In the genomic region with DNA sequence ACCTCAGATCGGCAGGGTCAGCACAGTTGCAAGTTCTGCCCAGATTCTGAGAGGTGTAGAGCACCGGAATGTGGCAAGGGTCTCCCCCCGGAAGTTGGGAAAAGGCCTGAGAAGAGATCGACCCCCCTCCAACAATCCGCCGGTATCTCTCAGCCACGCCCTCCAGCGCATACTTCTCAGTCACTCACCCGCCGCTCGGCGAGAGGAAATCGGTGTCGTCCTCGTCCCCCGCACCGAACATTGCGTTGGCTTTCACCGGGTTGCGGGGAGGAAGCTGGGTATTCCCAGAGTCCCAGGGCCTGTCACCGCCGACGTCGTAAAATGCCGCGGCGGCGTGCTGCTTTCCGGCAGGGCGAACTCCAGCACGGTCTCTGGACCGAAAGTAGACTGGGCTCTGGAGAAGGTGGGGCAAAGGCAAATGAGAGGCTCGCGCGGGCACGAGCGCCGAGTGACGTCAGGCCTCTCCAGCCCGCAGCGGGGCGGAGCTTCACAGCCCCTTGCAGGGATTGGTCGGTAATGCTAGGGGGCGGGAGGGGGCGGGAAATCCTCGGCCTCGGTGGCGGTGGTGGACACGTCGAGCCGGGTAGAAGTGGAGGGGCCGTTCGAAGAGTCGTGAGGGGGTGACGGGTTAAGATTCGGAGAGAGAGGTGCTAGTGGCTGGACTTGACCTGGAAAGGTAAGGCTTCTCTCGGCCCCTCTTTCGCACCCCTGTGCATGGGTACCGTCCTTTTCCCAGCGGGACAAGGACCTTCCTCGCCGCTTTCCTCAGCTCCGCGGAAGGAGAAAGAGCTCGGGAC, we compare ENCODE assay signal across 1 cellular context.
TF ChIP-seq lines count a peak whose summit lies in the region.

A gene with protein sequence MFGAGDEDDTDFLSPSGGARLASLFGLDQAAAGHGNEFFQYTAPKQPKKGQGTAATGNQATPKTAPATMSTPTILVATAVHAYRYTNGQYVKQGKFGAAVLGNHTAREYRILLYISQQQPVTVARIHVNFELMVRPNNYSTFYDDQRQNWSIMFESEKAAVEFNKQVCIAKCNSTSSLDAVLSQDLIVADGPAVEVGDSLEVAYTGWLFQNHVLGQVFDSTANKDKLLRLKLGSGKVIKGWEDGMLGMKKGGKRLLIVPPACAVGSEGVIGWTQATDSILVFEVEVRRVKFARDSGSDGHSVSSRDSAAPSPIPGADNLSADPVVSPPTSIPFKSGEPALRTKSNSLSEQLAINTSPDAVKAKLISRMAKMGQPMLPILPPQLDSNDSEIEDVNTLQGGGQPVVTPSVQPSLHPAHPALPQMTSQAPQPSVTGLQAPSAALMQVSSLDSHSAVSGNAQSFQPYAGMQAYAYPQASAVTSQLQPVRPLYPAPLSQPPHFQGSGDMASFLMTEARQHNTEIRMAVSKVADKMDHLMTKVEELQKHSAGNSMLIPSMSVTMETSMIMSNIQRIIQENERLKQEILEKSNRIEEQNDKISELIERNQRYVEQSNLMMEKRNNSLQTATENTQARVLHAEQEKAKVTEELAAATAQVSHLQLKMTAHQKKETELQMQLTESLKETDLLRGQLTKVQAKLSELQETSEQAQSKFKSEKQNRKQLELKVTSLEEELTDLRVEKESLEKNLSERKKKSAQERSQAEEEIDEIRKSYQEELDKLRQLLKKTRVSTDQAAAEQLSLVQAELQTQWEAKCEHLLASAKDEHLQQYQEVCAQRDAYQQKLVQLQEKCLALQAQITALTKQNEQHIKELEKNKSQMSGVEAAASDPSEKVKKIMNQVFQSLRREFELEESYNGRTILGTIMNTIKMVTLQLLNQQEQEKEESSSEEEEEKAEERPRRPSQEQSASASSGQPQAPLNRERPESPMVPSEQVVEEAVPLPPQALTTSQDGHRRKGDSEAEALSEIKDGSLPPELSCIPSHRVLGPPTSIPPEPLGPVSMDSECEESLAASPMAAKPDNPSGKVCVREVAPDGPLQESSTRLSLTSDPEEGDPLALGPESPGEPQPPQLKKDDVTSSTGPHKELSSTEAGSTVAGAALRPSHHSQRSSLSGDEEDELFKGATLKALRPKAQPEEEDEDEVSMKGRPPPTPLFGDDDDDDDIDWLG (minus strand): TSS at position 275 of the 797 bp plus-strand sequence. CDS start 34 bp downstream, at position 241.
TSS of gene SLC31A1 (plus strand) at position 542 of the 797 bp plus-strand sequence. CDS start 34,605 bp downstream, outside the sequence.

TF ChIP-seq in K562, 482 proteins besides CTCF, POLR2A, EP300 and RAD21 (continued from another document and continues in another):
- TF ChIP-seq GABPB1 (CRISPR knock-in tag; IDR thresholded peaks at IDR 0.05) (peak; percentile 65), HDGF (IDR thresholded peaks at IDR 0.05) (no peak), POLR2AphosphoS5 (IDR thresholded peaks at IDR 0.05; ENCODE audit: control insufficient read depth, insufficient read depth, low read depth, low read length) (peak; percentile 61; the same call in 1 of the 2 replicates), ZNF778 (CRISPR knock-in tag; IDR thresholded peaks at IDR 0.05) (no peak), POLR3G (IDR thresholded peaks at IDR 0.05; ENCODE audit: extremely low read depth, insufficient read length, insufficient replicate concordance) (no peak), ARID3B (CRISPR knock-in tag; IDR thresholded peaks at IDR 0.05; ENCODE audit: borderline replicate concordance) (no peak), CBFA2T2 (conservative IDR thresholded peaks at IDR 0.05) (no peak), KDM4B (IDR thresholded peaks at IDR 0.05; ENCODE audit: borderline replicate concordance in 2 of 2, low read depth in 1 of 2) (no peak), ZC3H4 (CRISPR knock-in tag; IDR thresholded peaks at IDR 0.05; ENCODE audit: borderline replicate concordance) (no peak), ZKSCAN3 (CRISPR knock-in tag; IDR thresholded peaks at IDR 0.05) (no peak), HSF4 (CRISPR knock-in tag; IDR thresholded peaks at IDR 0.05; ENCODE audit: borderline replicate concordance) (no peak), NCOR1 (IDR thresholded peaks at IDR 0.05) (no peak), CBX1 (IDR thresholded peaks at IDR 0.05; ENCODE audit: low read depth) (no peak), NFYB (IDR thresholded peaks at IDR 0.05; ENCODE audit: extremely low read depth, insufficient read length) (peak; percentile 66), RBM15 (IDR thresholded peaks at IDR 0.05; ENCODE audit: insufficient read depth, low read length) (no peak), MYBL2 (IDR thresholded peaks at IDR 0.05; ENCODE audit: low read depth) (no peak), MYBL2 (CRISPR knock-in tag; IDR thresholded peaks at IDR 0.05; ENCODE audit: borderline replicate concordance) (no peak), ERF (CRISPR knock-in tag; IDR thresholded peaks at IDR 0.05) (0 out of 2 replicates have a peak, but pooled peaks have one; percentile 51), DDX20 (tag; IDR thresholded peaks at IDR 0.05; ENCODE audit: low read depth) (no peak), NCOA4 (IDR thresholded peaks at IDR 0.05; ENCODE audit: partially characterized antibody) (no peak), SUPT5H (IDR thresholded peaks at IDR 0.05) (peak; percentile 82), ARID3A (IDR thresholded peaks at IDR 0.05; ENCODE audit: borderline replicate concordance, low read depth, low read length) (no peak), LCOR (CRISPR knock-in tag; IDR thresholded peaks at IDR 0.05) (peak; percentile 55; the same call in 1 of the 2 replicates), ZNF263 (CRISPR knock-in tag; IDR thresholded peaks at IDR 0.05; ENCODE audit: borderline replicate concordance) (no peak), PPARD (CRISPR knock-in tag; IDR thresholded peaks at IDR 0.05) (no peak), ZNF184 (CRISPR knock-in tag; IDR thresholded peaks at IDR 0.05) (no peak), BDP1 (IDR thresholded peaks at IDR 0.05; ENCODE audit: insufficient read depth, insufficient read length) (no peak), ARHGAP35 (IDR thresholded peaks at IDR 0.05; ENCODE audit: partially characterized antibody) (no peak)
- TF ChIP-seq, protein P1, sequence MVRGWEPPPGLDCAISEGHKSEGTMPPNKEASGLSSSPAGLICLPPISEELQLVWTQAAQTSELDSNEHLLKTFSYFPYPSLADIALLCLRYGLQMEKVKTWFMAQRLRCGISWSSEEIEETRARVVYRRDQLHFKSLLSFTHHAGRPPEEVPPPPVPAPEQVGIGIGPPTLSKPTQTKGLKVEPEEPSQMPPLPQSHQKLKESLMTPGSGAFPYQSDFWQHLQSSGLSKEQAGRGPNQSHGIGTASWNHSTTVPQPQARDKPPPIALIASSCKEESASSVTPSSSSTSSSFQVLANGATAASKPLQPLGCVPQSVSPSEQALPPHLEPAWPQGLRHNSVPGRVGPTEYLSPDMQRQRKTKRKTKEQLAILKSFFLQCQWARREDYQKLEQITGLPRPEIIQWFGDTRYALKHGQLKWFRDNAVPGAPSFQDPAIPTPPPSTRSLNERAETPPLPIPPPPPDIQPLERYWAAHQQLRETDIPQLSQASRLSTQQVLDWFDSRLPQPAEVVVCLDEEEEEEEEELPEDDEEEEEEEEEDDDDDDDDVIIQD (CRISPR knock-in tag; IDR thresholded peaks at IDR 0.05) = no peak
- TF ChIP-seq, protein P2, sequence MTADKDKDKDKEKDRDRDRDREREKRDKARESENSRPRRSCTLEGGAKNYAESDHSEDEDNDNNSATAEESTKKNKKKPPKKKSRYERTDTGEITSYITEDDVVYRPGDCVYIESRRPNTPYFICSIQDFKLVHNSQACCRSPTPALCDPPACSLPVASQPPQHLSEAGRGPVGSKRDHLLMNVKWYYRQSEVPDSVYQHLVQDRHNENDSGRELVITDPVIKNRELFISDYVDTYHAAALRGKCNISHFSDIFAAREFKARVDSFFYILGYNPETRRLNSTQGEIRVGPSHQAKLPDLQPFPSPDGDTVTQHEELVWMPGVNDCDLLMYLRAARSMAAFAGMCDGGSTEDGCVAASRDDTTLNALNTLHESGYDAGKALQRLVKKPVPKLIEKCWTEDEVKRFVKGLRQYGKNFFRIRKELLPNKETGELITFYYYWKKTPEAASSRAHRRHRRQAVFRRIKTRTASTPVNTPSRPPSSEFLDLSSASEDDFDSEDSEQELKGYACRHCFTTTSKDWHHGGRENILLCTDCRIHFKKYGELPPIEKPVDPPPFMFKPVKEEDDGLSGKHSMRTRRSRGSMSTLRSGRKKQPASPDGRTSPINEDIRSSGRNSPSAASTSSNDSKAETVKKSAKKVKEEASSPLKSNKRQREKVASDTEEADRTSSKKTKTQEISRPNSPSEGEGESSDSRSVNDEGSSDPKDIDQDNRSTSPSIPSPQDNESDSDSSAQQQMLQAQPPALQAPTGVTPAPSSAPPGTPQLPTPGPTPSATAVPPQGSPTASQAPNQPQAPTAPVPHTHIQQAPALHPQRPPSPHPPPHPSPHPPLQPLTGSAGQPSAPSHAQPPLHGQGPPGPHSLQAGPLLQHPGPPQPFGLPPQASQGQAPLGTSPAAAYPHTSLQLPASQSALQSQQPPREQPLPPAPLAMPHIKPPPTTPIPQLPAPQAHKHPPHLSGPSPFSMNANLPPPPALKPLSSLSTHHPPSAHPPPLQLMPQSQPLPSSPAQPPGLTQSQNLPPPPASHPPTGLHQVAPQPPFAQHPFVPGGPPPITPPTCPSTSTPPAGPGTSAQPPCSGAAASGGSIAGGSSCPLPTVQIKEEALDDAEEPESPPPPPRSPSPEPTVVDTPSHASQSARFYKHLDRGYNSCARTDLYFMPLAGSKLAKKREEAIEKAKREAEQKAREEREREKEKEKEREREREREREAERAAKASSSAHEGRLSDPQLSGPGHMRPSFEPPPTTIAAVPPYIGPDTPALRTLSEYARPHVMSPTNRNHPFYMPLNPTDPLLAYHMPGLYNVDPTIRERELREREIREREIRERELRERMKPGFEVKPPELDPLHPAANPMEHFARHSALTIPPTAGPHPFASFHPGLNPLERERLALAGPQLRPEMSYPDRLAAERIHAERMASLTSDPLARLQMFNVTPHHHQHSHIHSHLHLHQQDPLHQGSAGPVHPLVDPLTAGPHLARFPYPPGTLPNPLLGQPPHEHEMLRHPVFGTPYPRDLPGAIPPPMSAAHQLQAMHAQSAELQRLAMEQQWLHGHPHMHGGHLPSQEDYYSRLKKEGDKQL (CRISPR knock-in tag; IDR thresholded peaks at IDR 0.05; ENCODE audit: borderline replicate concordance) = no peak
- TF ChIP-seq, protein P3, sequence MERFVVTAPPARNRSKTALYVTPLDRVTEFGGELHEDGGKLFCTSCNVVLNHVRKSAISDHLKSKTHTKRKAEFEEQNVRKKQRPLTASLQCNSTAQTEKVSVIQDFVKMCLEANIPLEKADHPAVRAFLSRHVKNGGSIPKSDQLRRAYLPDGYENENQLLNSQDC (CRISPR knock-in tag; IDR thresholded peaks at IDR 0.05) = no peak
- TF ChIP-seq, protein P4, sequence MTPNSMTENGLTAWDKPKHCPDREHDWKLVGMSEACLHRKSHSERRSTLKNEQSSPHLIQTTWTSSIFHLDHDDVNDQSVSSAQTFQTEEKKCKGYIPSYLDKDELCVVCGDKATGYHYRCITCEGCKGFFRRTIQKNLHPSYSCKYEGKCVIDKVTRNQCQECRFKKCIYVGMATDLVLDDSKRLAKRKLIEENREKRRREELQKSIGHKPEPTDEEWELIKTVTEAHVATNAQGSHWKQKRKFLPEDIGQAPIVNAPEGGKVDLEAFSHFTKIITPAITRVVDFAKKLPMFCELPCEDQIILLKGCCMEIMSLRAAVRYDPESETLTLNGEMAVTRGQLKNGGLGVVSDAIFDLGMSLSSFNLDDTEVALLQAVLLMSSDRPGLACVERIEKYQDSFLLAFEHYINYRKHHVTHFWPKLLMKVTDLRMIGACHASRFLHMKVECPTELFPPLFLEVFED (CRISPR knock-in tag; conservative IDR thresholded peaks at IDR 0.05) = 0 out of 2 replicates have a peak, but pooled peaks have one; percentile 20
